ENCODE assay signal across 27 cellular contexts in the genomic region with DNA sequence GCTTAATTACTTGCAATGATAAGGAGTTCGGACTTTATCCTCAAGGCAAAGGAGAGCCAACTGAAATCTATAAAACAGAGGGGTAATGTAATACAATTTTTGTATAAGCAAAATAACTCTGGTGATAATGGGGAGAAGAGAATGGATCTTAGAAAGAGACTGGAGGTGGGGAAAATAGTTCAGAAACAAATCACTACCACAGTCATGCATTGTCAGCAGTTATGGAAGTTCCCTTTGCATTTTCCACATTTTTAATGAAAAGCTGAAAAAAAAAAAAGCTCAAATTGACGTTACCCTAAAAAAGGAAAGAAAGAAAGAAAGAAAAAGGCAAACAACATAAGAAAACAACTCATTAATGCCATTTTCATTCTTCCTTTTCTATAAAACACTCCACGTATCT.
"Had no signal": no experiment of that assay in that cellular context is flagged by ENCODE, and none has a peak within 500 bp of the region (broad histone marks: within the 10 kb centered on the region; RNA-seq: fewer than 3 reads in every experiment).

No MANE protein-coding gene starts in this region.

- H3K4me1 Mint-ChIP-seq: activated CD4-positive, alpha-beta memory T cell treated with anti-CD3 and anti-CD28 coated beads, Interleukin-2, amount 10 ng/mL, durations not matched to agents 7 days and 5 days; activated CD4-positive, alpha-beta T cell treated with anti-CD3 and anti-CD28 coated beads for 36 hours; activated naive CD4-positive, alpha-beta T cell treated with anti-CD3 and anti-CD28 coated beads, Interleukin-2, amount 10 ng/mL, durations not matched to agents 7 days and 5 days; activated naive CD8-positive, alpha-beta T cell treated with anti-CD3 and anti-CD28 coated beads for 36 hours; activated T-helper 17 cell treated with anti-CD3 and anti-CD28 coated beads, Interleukin-2, amount 50 U/mL, for 72 hours; T-cell had no signal

- H3K36me3 ChIP-seq: breast epithelium had no signal

- H3K27ac ChIP-seq: breast epithelium, SK-N-MC had no signal

- H3K4me3 Mint-ChIP-seq: activated CD4-positive, alpha-beta memory T cell treated with anti-CD3 and anti-CD28 coated beads, Interleukin-2, amount 10 ng/mL, durations not matched to agents 7 days and 5 days; activated CD4-positive, alpha-beta T cell treated with anti-CD3 and anti-CD28 coated beads for 36 hours; activated naive CD4-positive, alpha-beta T cell treated with anti-CD3 and anti-CD28 coated beads, Interleukin-2, amount 10 ng/mL, durations not matched to agents 7 days and 5 days; activated naive CD8-positive, alpha-beta T cell treated with anti-CD3 and anti-CD28 coated beads for 36 hours; activated T-helper 17 cell treated with anti-CD3 and anti-CD28 coated beads, Interleukin-2, amount 50 U/mL, for 72 hours; T-cell had no signal

- H3K4me3 ChIP-seq: breast epithelium, SK-N-MC had no signal

- ATAC-seq: activated CD4-positive, alpha-beta T cell treated with anti-CD3 and anti-CD28 coated beads for 36 hours; activated T-helper 17 cell treated with anti-CD3 and anti-CD28 coated beads, Interleukin-2, amount 50 U/mL, for 72 hours; Panc1; Right ventricle myocardium inferior; T-cell had no signal

- H3K9me3 ChIP-seq: breast epithelium had no signal

- H3K27me3 Mint-ChIP-seq: activated CD4-positive, alpha-beta memory T cell treated with anti-CD3 and anti-CD28 coated beads, Interleukin-2, amount 10 ng/mL, durations not matched to agents 7 days and 5 days; activated naive CD4-positive, alpha-beta T cell treated with anti-CD3 and anti-CD28 coated beads, Interleukin-2, amount 10 ng/mL, durations not matched to agents 7 days and 5 days had no signal

- H3K36me3 Mint-ChIP-seq: activated naive CD4-positive, alpha-beta T cell treated with anti-CD3 and anti-CD28 coated beads, Interleukin-2, amount 10 ng/mL, durations not matched to agents 7 days and 5 days; activated naive CD8-positive, alpha-beta T cell treated with anti-CD3 and anti-CD28 coated beads for 36 hours; T-cell had no signal

- H3K9me3 Mint-ChIP-seq: activated CD4-positive, alpha-beta memory T cell treated with anti-CD3 and anti-CD28 coated beads, Interleukin-2, amount 10 ng/mL, durations not matched to agents 7 days and 5 days; activated naive CD4-positive, alpha-beta T cell treated with anti-CD3 and anti-CD28 coated beads, Interleukin-2, amount 10 ng/mL, durations not matched to agents 7 days and 5 days; activated naive CD8-positive, alpha-beta T cell treated with anti-CD3 and anti-CD28 coated beads for 36 hours; activated T-helper 17 cell treated with anti-CD3 and anti-CD28 coated beads, Interleukin-2, amount 50 U/mL, for 72 hours; T-cell had no signal

- FAIRE-seq: TTC549 had no signal

- DNase-seq: activated CD4-positive, alpha-beta memory T cell treated with anti-CD3 and anti-CD28 coated beads, Interleukin-2, amount 10 ng/mL, durations not matched to agents 7 days and 5 days; activated CD4-positive, alpha-beta T cell treated with anti-CD3 and anti-CD28 coated beads for 36 hours; activated CD4-positive, alpha-beta T cell treated with anti-CD3 and anti-CD28 coated beads, Interleukin-2, amount 50 U/mL, for 1 hour; activated gamma-delta T cell treated with Interleukin-2 at 50 U/mL for 16 hours; activated naive CD4-positive, alpha-beta T cell treated with anti-CD3 and anti-CD28 coated beads, Interleukin-2, amount 10 ng/mL, durations not matched to agents 7 days and 5 days; activated naive CD8-positive, alpha-beta T cell treated with anti-CD3 and anti-CD28 coated beads for 36 hours; activated T-cell treated with anti-CD3 and anti-CD28 coated beads for 4 hours; activated T-cell treated with anti-CD3 and anti-CD28 coated beads, Interleukin-2, amount 50 U/mL, for 48 hours; caudate nucleus; Kasumi-1; KBM-7; NCI-H1048; NCI-H1930; NCI-H2171; NCI-H446 treated with DMSO at 0.1 percent for 48 hours; NCI-H526; NCI-H774; RPMI8226; T-cell; T-helper 2 cell; T1000 had no signal

- H3K27ac Mint-ChIP-seq: activated CD4-positive, alpha-beta memory T cell treated with anti-CD3 and anti-CD28 coated beads, Interleukin-2, amount 10 ng/mL, durations not matched to agents 7 days and 5 days; activated CD4-positive, alpha-beta T cell treated with anti-CD3 and anti-CD28 coated beads for 36 hours; activated naive CD4-positive, alpha-beta T cell treated with anti-CD3 and anti-CD28 coated beads, Interleukin-2, amount 10 ng/mL, durations not matched to agents 7 days and 5 days; activated naive CD8-positive, alpha-beta T cell treated with anti-CD3 and anti-CD28 coated beads for 36 hours; activated T-helper 17 cell treated with anti-CD3 and anti-CD28 coated beads, Interleukin-2, amount 50 U/mL, for 72 hours; T-cell had no signal

- H3K4me1 ChIP-seq: breast epithelium had no signal

- H3K27me3 ChIP-seq: breast epithelium had no signal
